8 cellular contexts compared by ENCODE assay signal in genomic region chr15:60507596-60508424, GRCh38. TPM values are rescaled to one million over a fixed set of nuclear protein-coding genes. Genes with fewer than 3 reads are reported as not detected.
DNase-seq lines count a peak whose midpoint lies in the region; ATAC-seq and TF ChIP-seq lines count a peak whose summit lies in the region.

No MANE protein-coding gene starts in this region.

- WGBS in endodermal cell (ENCODE audit: insufficient coverage in 1 of 2, insufficient read length in 1 of 2), 2 experiments = 57 to 70% methylated on average over 2 to 11 of the region's 11 CpGs
- WGBS in mesendoderm (ENCODE audit: extremely low coverage, insufficient coverage, low lambda C conversion rate) = no CpG with 5 or more reads among the region's 11 CpGs
- WGBS in upper lobe of left lung, 2 donors = 45 to 47% methylated on average over 11 of the region's 11 CpGs

- H3K4me3 Mint-ChIP-seq in CD4-positive, alpha-beta memory T cell = peak overlapping the region in 6 of 8 donors; percentile 0 to 67 (median 28)
- no peak overlapping the region for H3K4me3 Mint-ChIP-seq in endodermal cell

- peak; percentile 66 to 79 (median 78) for DNase-seq in CD4-positive, alpha-beta memory T cell
- peak; percentile 7 for DNase-seq in NCI-H2171 (lab: John Stamatoyannopoulos, UW)
- DNase-seq in endodermal cell = peak; percentile 70
- DNase-seq in mesendoderm = peak; percentile 69
- peak in 1 of 2 donors; percentile 48 for DNase-seq in upper lobe of left lung

- intact Hi-C loops in CD4-positive, alpha-beta memory T cell (cut with micrococcal nuclease) = loop anchor here (1.0 to 5.0 kb wide), 9 partner anchors 12 to 424 kb away; no protein-coding TSS in a partner anchor

- TF ChIP-seq EP300 in upper lobe of left lung (IDR thresholded peaks at IDR 0.05) = no peak

- no peak overlapping the region for H2BK120ac ChIP-seq in mesendoderm (ENCODE audit: low read depth, low read length)

- no peak overlapping the region for H3K18ac ChIP-seq in mesendoderm (ENCODE audit: low read length)

- peaks cover 55% of the 10 kb centered on the region for H3K36me3 ChIP-seq in CD4-positive, alpha-beta memory T cell (ENCODE audit: insufficient read depth, low read length)
- H3K36me3 ChIP-seq in endodermal cell (ENCODE audit: control insufficient read depth, insufficient read depth, low read length) = peaks cover 48% of the 10 kb centered on the region
- no peaks in the 10 kb centered on the region for H3K36me3 ChIP-seq in mesendoderm (ENCODE audit: control insufficient read depth, insufficient read depth, low read length)
- peaks cover 0 to 46% (median 24%) of the 10 kb centered on the region in 4 donors for H3K36me3 ChIP-seq in upper lobe of left lung

- H3K4ac ChIP-seq in mesendoderm (ENCODE audit: low read depth, low read length) = no peak overlapping the region

- no peak for TF ChIP-seq POLR2A in upper lobe of left lung (IDR thresholded peaks at IDR 0.05)

- H3K79me1 ChIP-seq in mesendoderm (ENCODE audit: low read length) = no peaks in the 10 kb centered on the region

- H3K9ac ChIP-seq in endodermal cell (ENCODE audit: extremely low read depth, low read length, poor library complexity, severe bottlenecking) (no peak overlapping the region), mesendoderm (ENCODE audit: low read length) (no peak overlapping the region)

- peak overlapping the region; percentile 83 to 94 (median 91) for H3K27ac Mint-ChIP-seq in CD4-positive, alpha-beta memory T cell
- no peak overlapping the region for H3K27ac Mint-ChIP-seq in endodermal cell

- H4K8ac ChIP-seq in mesendoderm (ENCODE audit: low read depth, low read length) = no peak overlapping the region

- peaks cover 43% of the 10 kb centered on the region for H3K4me1 ChIP-seq in CD4-positive, alpha-beta memory T cell (ENCODE audit: insufficient read depth, low read length)
- H3K4me1 ChIP-seq in endodermal cell (ENCODE audit: control insufficient read depth, insufficient read depth, low read length) = no peaks in the 10 kb centered on the region
- no peaks in the 10 kb centered on the region for H3K4me1 ChIP-seq in mesendoderm (ENCODE audit: control insufficient read depth, low read depth, low read length)
- H3K4me1 ChIP-seq in upper lobe of left lung = peaks cover 0 to 12% (median 5%) of the 10 kb centered on the region in 4 donors

- H3K9me3 ChIP-seq in CD4-positive, alpha-beta memory T cell (ENCODE audit: control insufficient read depth in 1 of 2, low read length in 2 of 2) = no peaks in the 10 kb centered on the region
- no peaks in the 10 kb centered on the region for H3K9me3 ChIP-seq in endodermal cell (ENCODE audit: control insufficient read depth, low read length)
- H3K9me3 ChIP-seq in upper lobe of left lung = no peaks in the 10 kb centered on the region

- no peak overlapping the region for H3K23ac ChIP-seq in mesendoderm (ENCODE audit: low read length)

- H3K4me3 ChIP-seq in CD4-positive, alpha-beta memory T cell (ENCODE audit: low read length in 2 of 2) = no peak overlapping the region
- H3K4me3 ChIP-seq in WI38 (ENCODE audit: low read depth, low read length) (no peak overlapping the region), endodermal cell (ENCODE audit: low read length) (no peak overlapping the region), mesendoderm (ENCODE audit: low read length) (no peak overlapping the region), upper lobe of left lung (no peak overlapping the region)

- POLR2A ChIA-PET in CD4-positive, alpha-beta memory T cell (lab: Charles Lee; ENCODE audit: partially characterized antibody) = interaction anchor here (0.9 to 3.7 kb wide), 12 partner anchors 10 to 409 kb away, joined by 3 to 22 read pairs (median 4); no protein-coding TSS in a partner anchor

- no peak overlapping the region for H2BK15ac ChIP-seq in mesendoderm (replicated peaks; ENCODE audit: low read depth)

- no peaks in the 10 kb centered on the region for H3K79me2 ChIP-seq in mesendoderm (ENCODE audit: control insufficient read depth, insufficient read depth, low read length)

- H3K27me3 ChIP-seq in CD4-positive, alpha-beta memory T cell (ENCODE audit: insufficient read depth, low read length) = no peaks in the 10 kb centered on the region
- H3K27me3 ChIP-seq in endodermal cell (ENCODE audit: control insufficient read depth, insufficient read depth, low read length, poor library complexity, severe bottlenecking) (no peaks in the 10 kb centered on the region), mesendoderm (ENCODE audit: insufficient read depth, low read length, poor library complexity) (no peaks in the 10 kb centered on the region), upper lobe of left lung (no peaks in the 10 kb centered on the region)

- H3K27me3 Mint-ChIP-seq in CD4-positive, alpha-beta memory T cell = no peaks in the 10 kb centered on the region
- H3K27me3 Mint-ChIP-seq in endodermal cell (ENCODE audit: insufficient read depth) = no peaks in the 10 kb centered on the region

- peaks cover 0 to 7% (median 0%) of the 10 kb centered on the region in 8 donors for H3K9me3 Mint-ChIP-seq in CD4-positive, alpha-beta memory T cell
- no peaks in the 10 kb centered on the region for H3K9me3 Mint-ChIP-seq in endodermal cell

- CTCF ChIA-PET in CD4-positive, alpha-beta memory T cell (lab: Charles Lee; ENCODE audit: partially characterized antibody) = interaction anchor here (0.6 to 8.4 kb wide), 26 partner anchors 9 to 1326 kb away, joined by 3 to 75 read pairs (median 5); no protein-coding TSS in a partner anchor

- no peak overlapping the region for H2BK5ac ChIP-seq in mesendoderm (ENCODE audit: low read length)

- peaks cover 29 to 55% (median 41%) of the 10 kb centered on the region in 4 donors for H3K4me1 Mint-ChIP-seq in CD4-positive, alpha-beta memory T cell
- no peaks in the 10 kb centered on the region for H3K4me1 Mint-ChIP-seq in endodermal cell

- no peak overlapping the region for H3K4me2 ChIP-seq in mesendoderm (ENCODE audit: low read length)

- H4K5ac ChIP-seq in mesendoderm (ENCODE audit: low read length) = no peak overlapping the region

- no peak overlapping the region for H2AK5ac ChIP-seq in mesendoderm (ENCODE audit: low read length)

- TF ChIP-seq CTCF in WI38 (IDR thresholded peaks at IDR 0.05; ENCODE audit: low read depth, low read length) (peak; percentile 83), endodermal cell (conservative IDR thresholded peaks at IDR 0.05) (peak; percentile 97), upper lobe of left lung (IDR thresholded peaks at IDR 0.05) (peak; percentile 73 to 91 (median 88))

- H3K36me3 Mint-ChIP-seq in CD4-positive, alpha-beta memory T cell = peaks cover 60 to 81% of the 10 kb centered on the region in 2 donors
- H3K36me3 Mint-ChIP-seq in endodermal cell (ENCODE audit: low read depth) = peaks cover 51% of the 10 kb centered on the region

- peak; percentile 87 for ATAC-seq in GM18861 (IDR thresholded peaks at IDR 0.05; ENCODE audit: unreplicated experiment)
- ATAC-seq in HG03045 (IDR thresholded peaks at IDR 0.05; ENCODE audit: unreplicated experiment) = peak; percentile 60
- ATAC-seq in upper lobe of left lung (ENCODE audit: low FRiP score in 2 of 2) = peak; percentile 91 to 93

- no peak overlapping the region for H3K56ac ChIP-seq in mesendoderm (ENCODE audit: low read length)

- peak overlapping the region; percentile 21 for H3K27ac ChIP-seq in CD4-positive, alpha-beta memory T cell (ENCODE audit: low read depth, low read length)
- no peak overlapping the region for H3K27ac ChIP-seq in endodermal cell (ENCODE audit: low read depth, low read length)
- no peak overlapping the region for H3K27ac ChIP-seq in mesendoderm (ENCODE audit: low read depth, low read length)
- no peak overlapping the region for H3K27ac ChIP-seq in upper lobe of left lung

RNA-seq across cellular contexts. Expression of gene ICE2, which starts 28.9 kb away (rescaled TPM):
- 10 to 100 TPM; 63.7 to 68.4 TPM for total RNA-seq in CD4-positive, alpha-beta memory T cell
- 10 to 100 TPM; 46.5 to 58.7 TPM for polyA plus RNA-seq in CD4-positive, alpha-beta memory T cell
- total RNA-seq in endodermal cell (10 to 100 TPM; 89.4 to 99.7 TPM), upper lobe of left lung (10 to 100 TPM; 15.0 to 40.7 (median 32.8) TPM)
- 70.5 TPM for polyA plus RNA-seq in endodermal cell (2013, experiment 1 of 2)
- 74.9 TPM for polyA plus RNA-seq in endodermal cell (2013, experiment 2 of 2)
- 40.1 TPM for polyA plus RNA-seq in mesendoderm (2013, experiment 1 of 2)
- polyA plus RNA-seq in mesendoderm (2013, experiment 2 of 2) = 41.5 TPM
